ENCODE assay signal across 8 cellular contexts in genomic region chr10:13707156-13707881, GRCh38.
A peak's percentile ranks its signal among the peaks of the same experiment; 100 is the strongest.
DNase-seq lines count a peak whose midpoint lies in the region.

No MANE protein-coding gene starts in this region.

- H2BK12ac ChIP-seq in neuronal stem cell (ENCODE audit: low read length): no peak overlapping the region

- H2BK5ac ChIP-seq in neuronal stem cell (ENCODE audit: low read length): no peak overlapping the region

- DNase-seq in NOMO-1 (lab: John Stamatoyannopoulos, UW; ENCODE audit: unreplicated experiment in 2 of 2) (peak; percentile 7 to 35), NOMO-1 treated with DMSO at 0.1 percent for 48 hours (lab: John Stamatoyannopoulos, UW; ENCODE audit: unreplicated experiment) (no peak), Kasumi-1 (lab: John Stamatoyannopoulos, UW) (peak; percentile 19 to 24), head of caudate nucleus (peak; percentile 26 to 91 (median 72)), neuronal stem cell (ENCODE audit: low spot score) (peak; percentile 72), COLO668 (lab: John Stamatoyannopoulos, UW; ENCODE audit: unreplicated experiment) (no peak), NCI-H2107 (lab: John Stamatoyannopoulos, UW) (no peak)

- peak overlapping the region; percentile 36 to 42 for H3K4me3 ChIP-seq in neuronal stem cell (ENCODE audit: low read length in 2 of 2)

- no peak overlapping the region for H3K4ac ChIP-seq in neuronal stem cell (ENCODE audit: low read length)

- no peaks in the 10 kb centered on the region for H3K9me3 Mint-ChIP-seq in activated naive CD4-positive, alpha-beta T cell treated with anti-CD3 and anti-CD28 coated beads, Interleukin-2, amount 50 U/mL, for 24 hours

- peak overlapping the region; percentile 91 for H3K18ac ChIP-seq in neuronal stem cell (ENCODE audit: low read length)

- no CpG with 5 or more reads among the region's 26 CpGs for WGBS in neuronal stem cell (ENCODE audit: extremely low coverage in 2 of 2, insufficient read length in 2 of 2, insufficient replicate concordance in 1 of 2), 2 donors

- H3K27me3 ChIP-seq in neuronal stem cell (ENCODE audit: control insufficient read depth in 3 of 3, insufficient read depth in 3 of 3, low read depth in 1 of 3, low read length in 3 of 3): no peaks in the 10 kb centered on the region

- no peak overlapping the region for H3K14ac ChIP-seq in neuronal stem cell (ENCODE audit: low read length)

- no peaks in the 10 kb centered on the region for H3K9me3 ChIP-seq in neuronal stem cell (replicated peaks in 1 of 2; ENCODE audit: control insufficient read depth in 2 of 2, insufficient read depth in 1 of 2, low read depth in 1 of 2, low read length in 2 of 2)

- H2AFZ ChIP-seq in neuronal stem cell (ENCODE audit: low read length): peak overlapping the region; percentile 78

- no peak overlapping the region for H3K27ac Mint-ChIP-seq in activated naive CD4-positive, alpha-beta T cell treated with anti-CD3 and anti-CD28 coated beads, Interleukin-2, amount 50 U/mL, for 24 hours

- H3K4me3 Mint-ChIP-seq in activated naive CD4-positive, alpha-beta T cell treated with anti-CD3 and anti-CD28 coated beads, Interleukin-2, amount 50 U/mL, for 24 hours: peak overlapping the region; percentile 83

- H2BK120ac ChIP-seq in neuronal stem cell (ENCODE audit: low read depth, low read length): no peak overlapping the region

- peak overlapping the region; percentile 88 for H3K27ac ChIP-seq in neuronal stem cell (replicated peaks; ENCODE audit: low read length)

- H3K27me3 Mint-ChIP-seq in activated naive CD4-positive, alpha-beta T cell treated with anti-CD3 and anti-CD28 coated beads, Interleukin-2, amount 50 U/mL, for 24 hours: peaks cover 6% of the 10 kb centered on the region

- H3K4me1 ChIP-seq in neuronal stem cell (ENCODE audit: control insufficient read depth in 2 of 2, insufficient read depth in 1 of 2, low read depth in 1 of 2, low read length in 2 of 2): peaks cover 29 to 36% of the 10 kb centered on the region in 2 donors

- H3K9ac ChIP-seq in neuronal stem cell (ENCODE audit: low read depth, low read length, poor library complexity): no peak overlapping the region

- H4K8ac ChIP-seq in neuronal stem cell (ENCODE audit: low read depth, low read length): no peak overlapping the region

- H3K79me1 ChIP-seq in neuronal stem cell (ENCODE audit: low read depth, low read length): no peaks in the 10 kb centered on the region

- H4K91ac ChIP-seq in neuronal stem cell (ENCODE audit: low read depth, low read length, poor library complexity): no peak overlapping the region

- peak overlapping the region; percentile 65 for H3K4me2 ChIP-seq in neuronal stem cell (ENCODE audit: insufficient read depth, low read length, poor library complexity, severe bottlenecking)

- no peak overlapping the region for H2BK15ac ChIP-seq in neuronal stem cell (ENCODE audit: low read length)

- intact Hi-C loops in head of caudate nucleus (cut with DNase I): no loop called here

- H2AK5ac ChIP-seq in neuronal stem cell (ENCODE audit: low read depth, low read length): no peak overlapping the region

- peak overlapping the region; percentile 14 for H3K23ac ChIP-seq in neuronal stem cell (ENCODE audit: low read depth, low read length, poor library complexity)

- peaks cover 21% of the 10 kb centered on the region for H3K4me1 Mint-ChIP-seq in activated naive CD4-positive, alpha-beta T cell treated with anti-CD3 and anti-CD28 coated beads, Interleukin-2, amount 50 U/mL, for 24 hours

- H3K36me3 ChIP-seq in neuronal stem cell (replicated peaks in 1 of 2; ENCODE audit: control insufficient read depth in 2 of 2, insufficient read depth in 2 of 2, low read length in 2 of 2): peaks cover 2 to 41% of the 10 kb centered on the region in 2 donors

- no peaks in the 10 kb centered on the region for H3K36me3 Mint-ChIP-seq in activated naive CD4-positive, alpha-beta T cell treated with anti-CD3 and anti-CD28 coated beads, Interleukin-2, amount 50 U/mL, for 24 hours

Comparison
In these comparisons a context has a peak if more than half of its experiments do, and no peak if none do; other contexts are left out.
1. DNase-seq: peak in NOMO-1 (2 of 2), Kasumi-1 (2 of 2), head of caudate nucleus (42 of 42) and neuronal stem cell (single experiment); none in NOMO-1 treated with DMSO at 0.1 percent for 48 hours (single experiment), COLO668 (single experiment) and NCI-H2107 (single experiment).